ENCODE assay signal across 3 cellular contexts in the genomic region with DNA sequence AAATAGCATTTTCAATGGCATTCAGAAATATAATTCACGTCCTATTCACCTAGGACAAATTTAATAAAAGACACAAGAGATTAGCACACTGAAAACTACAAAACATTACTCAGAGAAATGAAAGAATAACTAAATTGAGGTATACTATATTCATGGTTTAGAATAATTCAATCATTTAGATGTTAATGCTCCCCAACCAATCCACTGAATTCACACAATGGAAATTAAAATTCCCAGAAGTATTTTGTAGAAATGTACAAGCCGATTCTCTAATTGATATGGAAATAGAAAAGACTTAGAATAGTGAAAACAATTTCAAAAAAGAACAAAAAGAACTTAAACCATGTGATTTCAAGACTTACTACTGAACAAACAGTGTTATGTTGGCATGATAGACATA.
"Had no signal": no experiment of that assay in that cellular context is flagged by ENCODE, and none has a peak within 500 bp of the region (broad histone marks: within the 10 kb centered on the region; RNA-seq: fewer than 3 reads in every experiment).

No MANE protein-coding gene starts in this region.

- ATAC-seq: GM12878 had no signal

- DNase-seq: GDM1, GF-D8 had no signal
